ENCODE assay signal across 7 cellular contexts in the genomic region with DNA sequence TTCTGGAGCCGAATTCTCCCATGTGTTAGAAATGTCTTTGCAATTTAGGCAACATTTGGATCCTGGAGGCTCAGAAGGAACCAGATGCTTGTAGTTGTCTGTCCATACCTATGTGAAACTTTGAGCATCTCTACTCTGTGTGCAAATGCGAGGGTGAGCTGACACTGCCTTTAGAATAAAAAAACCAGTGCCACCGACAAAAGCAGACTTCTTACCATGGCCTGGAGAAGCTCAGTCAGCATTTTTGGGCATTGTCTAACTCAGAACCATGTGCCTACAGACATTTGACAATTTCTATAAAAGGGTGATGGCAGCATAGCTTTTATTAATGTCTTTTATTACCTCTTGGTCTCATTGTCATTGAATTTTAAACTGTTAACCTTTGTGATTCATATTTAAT.
"Had no signal": no experiment of that assay in that cellular context is flagged by ENCODE, and none has a peak within 500 bp of the region (broad histone marks: within the 10 kb centered on the region; RNA-seq: fewer than 3 reads in every experiment).

No MANE protein-coding gene starts in this region.

- H3K4me1 ChIP-seq: HAP-1 had no signal

- H3K36me3 ChIP-seq: HAP-1 had no signal

- H3K9ac ChIP-seq: GM23248 had no signal

- H3K27ac ChIP-seq: GM23248, HL-60 had no signal

- DNase-seq: GM23248, H7, HFFc6, KG1 had no signal

- H2AFZ ChIP-seq: GM23248 had no signal

- ATAC-seq: HCT116 had no signal

- H3K9me3 ChIP-seq: HAP-1 had no signal

- H3K4me3 ChIP-seq: GM23248, HAP-1 had no signal
